Comparison of ENCODE assay signal across 22 cellular contexts in genomic region chr17:77358801-77359716, GRCh38.
A peak's percentile ranks its signal among the peaks of the same experiment; 100 is the strongest.
DNase-seq lines count a peak whose midpoint lies in the region; ATAC-seq and TF ChIP-seq lines count a peak whose summit lies in the region.
"Had no signal": no experiment of that assay in that cellular context is flagged by ENCODE, and none has a peak within 500 bp of the region (broad histone marks: within the 10 kb centered on the region; RNA-seq: fewer than 3 reads in every experiment).

No MANE protein-coding gene starts in this region.

- H3K27ac Mint-ChIP-seq in natural killer cell (no peak overlapping the region), neural crest cell (ENCODE audit: unreplicated experiment) (peak overlapping the region; percentile 69)
- peak overlapping the region in 1 of 2 donors; percentile 45 for H3K27ac Mint-ChIP-seq in natural killer cell treated with Interleukin-12 subunit alpha and Interleukin-12 subunit beta and Interleukin-15 and Interleukin-18, amount 100 ng/mL, for 72 hours

- ATAC-seq in natural killer cell (no peak), GM18870 (IDR thresholded peaks at IDR 0.05; ENCODE audit: unreplicated experiment) (no peak), GM21381 (IDR thresholded peaks at IDR 0.05; ENCODE audit: unreplicated experiment) (no peak)
- no peak for ATAC-seq in natural killer cell treated with Interleukin-12 subunit alpha and Interleukin-12 subunit beta and Interleukin-15 and Interleukin-18, amount 100 ng/mL, for 72 hours
- ATAC-seq: T-helper 17 cell had no signal

- H3K27me3 Mint-ChIP-seq in natural killer cell (ENCODE audit: low read depth in 2 of 2) (peaks cover 0 to 3% of the 10 kb centered on the region in 2 donors), neural crest cell (ENCODE audit: low read depth) (peaks cover 4% of the 10 kb centered on the region)
- peaks cover 0 to 4% of the 10 kb centered on the region in 2 donors for H3K27me3 Mint-ChIP-seq in natural killer cell treated with Interleukin-12 subunit alpha and Interleukin-12 subunit beta and Interleukin-15 and Interleukin-18, amount 100 ng/mL, for 72 hours
- H3K27me3 Mint-ChIP-seq: T-helper 17 cell had no signal

- H3K4me3 ChIP-seq in coronary artery: no peak overlapping the region
- H3K4me3 ChIP-seq: SK-N-MC had no signal

- TF ChIP-seq CTCF in natural killer cell (IDR thresholded peaks at IDR 0.05) (no peak), coronary artery (IDR thresholded peaks at IDR 0.05) (no peak), neural crest cell (conservative IDR thresholded peaks at IDR 0.05) (no peak)

- intact Hi-C loops in natural killer cell (cut with micrococcal nuclease): no loop called here

- H3K4me3 Mint-ChIP-seq in natural killer cell: no peak overlapping the region
- no peak overlapping the region for H3K4me3 Mint-ChIP-seq in natural killer cell treated with Interleukin-12 subunit alpha and Interleukin-12 subunit beta and Interleukin-15 and Interleukin-18, amount 100 ng/mL, for 72 hours
- H3K4me3 Mint-ChIP-seq in neural crest cell: peak overlapping the region; percentile 28
- H3K4me3 Mint-ChIP-seq: T-helper 17 cell had no signal

- in situ Hi-C loops in KBM-7 (cut with MboI; ENCODE audit: low pct_unique_long_range_greater_than_20kb, low sequenced_read_pairs): no loop called here

- H3K27ac ChIP-seq in coronary artery: no peak overlapping the region
- H3K27ac ChIP-seq: C4-2B, SK-N-MC had no signal

- H3K9me3 Mint-ChIP-seq in natural killer cell (no peaks in the 10 kb centered on the region), neural crest cell (no peaks in the 10 kb centered on the region)
- H3K9me3 Mint-ChIP-seq in natural killer cell treated with Interleukin-12 subunit alpha and Interleukin-12 subunit beta and Interleukin-15 and Interleukin-18, amount 100 ng/mL, for 72 hours: no peaks in the 10 kb centered on the region

- H3K4me1 Mint-ChIP-seq in natural killer cell: peaks cover 0 to 28% of the 10 kb centered on the region in 2 donors
- H3K4me1 Mint-ChIP-seq in natural killer cell treated with Interleukin-12 subunit alpha and Interleukin-12 subunit beta and Interleukin-15 and Interleukin-18, amount 100 ng/mL, for 72 hours (ENCODE audit: low read depth in 2 of 2): peaks cover 16 to 19% of the 10 kb centered on the region in 2 donors
- peaks cover 38% of the 10 kb centered on the region for H3K4me1 Mint-ChIP-seq in neural crest cell

- DNase-seq in natural killer cell (peak; percentile 9), coronary artery (ENCODE audit: low spot score) (peak; percentile 47), neural crest cell (ENCODE audit: low read depth, low spot score) (no peak), KBM-7 (no peak)
- DNase-seq in natural killer cell treated with Interleukin-12 subunit alpha and Interleukin-12 subunit beta and Interleukin-15 and Interleukin-18, amount 100 ng/mL, for 72 hours (ENCODE audit: low spot score): no peak
- DNase-seq: activated CD4-positive, alpha-beta T cell treated with anti-CD3 and anti-CD28 coated beads for 48 hours; activated naive CD4-positive, alpha-beta T cell; anterior cingulate cortex; Calu3; DND-41; kidney; mammary epithelial cell; NCI-H1105 treated with DMSO at 0.1 percent for 48 hours; NCI-H2029; NCI-H2227 treated with DMSO at 0.1 percent for 48 hours; RPMI8226; small intestine; T-helper 17 cell had no signal

- no peaks in the 10 kb centered on the region for H3K36me3 Mint-ChIP-seq in natural killer cell
- no peaks in the 10 kb centered on the region for H3K36me3 Mint-ChIP-seq in natural killer cell treated with Interleukin-12 subunit alpha and Interleukin-12 subunit beta and Interleukin-15 and Interleukin-18, amount 100 ng/mL, for 72 hours
- H3K36me3 Mint-ChIP-seq in neural crest cell (ENCODE audit: low read depth): no peaks in the 10 kb centered on the region

Comparison
In these comparisons a context has a peak if more than half of its experiments do, and no peak if none do; other contexts are left out.
1. DNase-seq: peak in natural killer cell (single experiment) and coronary artery (single experiment); none in natural killer cell treated with Interleukin-12 subunit alpha and Interleukin-12 subunit beta and Interleukin-15 and Interleukin-18, amount 100 ng/mL, for 72 hours (single experiment), neural crest cell (single experiment) and KBM-7 (single experiment).